ENCODE assay signal across 11 cellular contexts in the genomic region with DNA sequence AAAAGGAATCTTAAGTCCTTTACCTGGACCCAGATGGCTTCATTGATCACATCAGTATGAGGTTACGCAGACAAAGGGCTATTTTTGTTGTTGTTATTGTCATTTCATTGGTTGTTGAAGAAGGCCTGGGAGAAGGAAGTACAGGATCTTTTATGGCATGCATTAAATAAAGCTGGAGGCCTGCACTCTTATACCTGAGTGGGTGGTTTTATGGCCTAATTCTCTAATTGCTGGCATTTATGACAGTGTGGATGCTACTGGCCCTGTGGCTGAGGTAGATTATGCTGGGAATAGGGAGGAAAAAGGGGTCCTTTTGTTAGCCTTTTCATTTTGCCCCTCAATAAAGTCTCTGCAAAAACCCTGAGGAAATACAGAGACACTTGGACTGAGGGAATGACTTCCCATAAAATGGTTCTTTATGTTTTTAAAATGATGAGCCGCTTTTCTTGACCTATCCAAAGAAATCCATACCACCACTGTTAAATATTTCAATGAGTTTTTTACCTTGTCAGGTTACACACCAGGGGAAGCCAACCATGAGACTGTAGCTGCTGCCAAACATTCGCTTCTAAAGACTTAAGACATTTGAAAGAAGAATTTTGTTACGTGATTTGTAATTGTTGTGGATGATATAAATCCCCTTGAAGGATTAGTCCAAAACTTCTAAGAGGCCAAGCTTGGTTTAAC. TPM values are rescaled to one million over a fixed set of nuclear protein-coding genes. Genes with fewer than 3 reads are reported as not detected.
DNase-seq lines count a peak whose midpoint lies in the region; ATAC-seq and TF ChIP-seq lines count a peak whose summit lies in the region.
"Had no signal": no experiment of that assay in that cellular context is flagged by ENCODE, and none has a peak within 500 bp of the region (broad histone marks: within the 10 kb centered on the region; RNA-seq: fewer than 3 reads in every experiment).

No MANE protein-coding gene starts in this region.

- no peak for TF ChIP-seq POLR2A in thyroid gland (IDR thresholded peaks at IDR 0.05)
- no peak for TF ChIP-seq POLR2A in transverse colon (IDR thresholded peaks at IDR 0.05)

- H3K36me3 Mint-ChIP-seq in activated naive CD4-positive, alpha-beta T cell treated with anti-CD3 and anti-CD28 coated beads for 36 hours (ENCODE audit: low read depth) = peaks cover 25% of the 10 kb centered on the region
- H3K36me3 Mint-ChIP-seq in glutamatergic neuron (ENCODE audit: unreplicated experiment) = no peaks in the 10 kb centered on the region

- peak overlapping the region; percentile 95 for H3K9ac ChIP-seq in Loucy (ENCODE audit: low read depth, low read length, poor library complexity, severe bottlenecking)

- 52 to 65% methylated on average over 4 of the region's 4 CpGs for WGBS in thyroid gland, 2 donors
- WGBS in psoas muscle, 3 donors = 68 to 89% (median 79%) methylated on average over 4 of the region's 4 CpGs
- 61 to 74% methylated on average over 4 of the region's 4 CpGs for WGBS in transverse colon (ENCODE audit: low coverage in 1 of 2), 2 donors

- intact Hi-C loops in activated naive CD4-positive, alpha-beta T cell treated with anti-CD3 and anti-CD28 coated beads for 36 hours (cut with micrococcal nuclease) = loop anchor here (1.0 to 5.0 kb wide), 3 partner anchors 9 to 456 kb away; a partner anchor contains a TSS
- intact Hi-C loops in thyroid gland (cut with DNase I) = no loop called here
- intact Hi-C loops in psoas muscle (cut with DNase I) = no loop called here
- intact Hi-C loops in transverse colon (cut with DNase I; ENCODE audit: low total_unique reads) = no loop called here

- CTCF ChIA-PET in activated naive CD4-positive, alpha-beta T cell treated with anti-CD3 and anti-CD28 coated beads for 36 hours (lab: Charles Lee) = interaction anchor here (0.5 kb wide), 1 partner anchor 68 kb away, joined by 3 read pairs; no protein-coding TSS in a partner anchor

- H3K4me3 ChIP-seq in Loucy (ENCODE audit: low read length, poor library complexity, severe bottlenecking) = peak overlapping the region; percentile 92
- no peak overlapping the region for H3K4me3 ChIP-seq in thyroid gland (replicated peaks in 1 of 3)
- no peak overlapping the region for H3K4me3 ChIP-seq in psoas muscle
- H3K4me3 ChIP-seq in transverse colon = no peak overlapping the region
- H3K4me3 ChIP-seq: SJSA1, skin epidermis had no signal

- peak overlapping the region; percentile 99 for H3K4me2 ChIP-seq in Loucy (ENCODE audit: low read depth, low read length, poor library complexity, severe bottlenecking)

- H4K20me1 ChIP-seq in Loucy (ENCODE audit: insufficient read depth, low read length, poor library complexity, severe bottlenecking) = peaks cover 96% of the 10 kb centered on the region

- H3K27me3 ChIP-seq in Loucy (ENCODE audit: insufficient read depth, low read length, poor library complexity, severe bottlenecking) (no peaks in the 10 kb centered on the region), thyroid gland (no peaks in the 10 kb centered on the region), psoas muscle (ENCODE audit: insufficient read depth in 3 of 3, low read length in 2 of 3) (no peaks in the 10 kb centered on the region), transverse colon (no peaks in the 10 kb centered on the region)
- H3K27me3 ChIP-seq: SJSA1 had no signal

- H2AFZ ChIP-seq in Loucy (ENCODE audit: low read length) = no peak overlapping the region

- H3K4me3 Mint-ChIP-seq in activated naive CD4-positive, alpha-beta T cell treated with anti-CD3 and anti-CD28 coated beads for 36 hours = peak overlapping the region; percentile 27
- H3K4me3 Mint-ChIP-seq in glutamatergic neuron (ENCODE audit: unreplicated experiment) = peak overlapping the region; percentile 48

- no peak for DNase-seq in activated naive CD4-positive, alpha-beta T cell treated with anti-CD3 and anti-CD28 coated beads for 36 hours
- no peak for DNase-seq in activated naive CD4-positive, alpha-beta T cell (lab: John Stamatoyannopoulos, UW)
- DNase-seq in glutamatergic neuron = no peak
- DNase-seq in thyroid gland = peak; percentile 19 to 27
- DNase-seq in psoas muscle = no peak
- DNase-seq in NCI-H226 = no peak
- no peak for DNase-seq in transverse colon
- DNase-seq: NCI-H446 had no signal

- H3K9me3 ChIP-seq in Loucy (ENCODE audit: insufficient read depth, low read depth, low read length) = no peaks in the 10 kb centered on the region
- H3K9me3 ChIP-seq in thyroid gland = no peaks in the 10 kb centered on the region
- no peaks in the 10 kb centered on the region for H3K9me3 ChIP-seq in psoas muscle
- H3K9me3 ChIP-seq in transverse colon = no peaks in the 10 kb centered on the region
- H3K9me3 ChIP-seq: SJSA1 had no signal

- H3K27ac ChIP-seq in thyroid gland = peak overlapping the region in 1 of 3 donors; percentile 43
- H3K27ac ChIP-seq in psoas muscle = no peak overlapping the region
- H3K27ac ChIP-seq in transverse colon = no peak overlapping the region
- H3K27ac ChIP-seq: SJSA1 had no signal

- in situ Hi-C loops in transverse colon (cut with MboI; ENCODE audit: low pct_ligation_motif_present in 1 of 4, low pct_unique_long_range_greater_than_20kb in 1 of 4, low sequenced_read_pairs in 3 of 4) = no loop called here

- no peak for ATAC-seq in psoas muscle

- no peaks in the 10 kb centered on the region for H3K9me2 ChIP-seq in Loucy (replicated peaks; ENCODE audit: low read depth, low read length)

- no peaks in the 10 kb centered on the region for H3K9me3 Mint-ChIP-seq in activated naive CD4-positive, alpha-beta T cell treated with anti-CD3 and anti-CD28 coated beads for 36 hours
- peaks cover under 1% of the 10 kb centered on the region for H3K9me3 Mint-ChIP-seq in glutamatergic neuron (ENCODE audit: unreplicated experiment)

- no peak for TF ChIP-seq CTCF in Loucy (conservative IDR thresholded peaks at IDR 0.05; ENCODE audit: low read length)
- no peak for TF ChIP-seq CTCF in glutamatergic neuron (IDR thresholded peaks at IDR 0.05; ENCODE audit: partially characterized antibody, unreplicated experiment)
- TF ChIP-seq CTCF in thyroid gland (IDR thresholded peaks at IDR 0.05) = no peak
- no peak for TF ChIP-seq CTCF in psoas muscle (IDR thresholded peaks at IDR 0.05)
- TF ChIP-seq CTCF in transverse colon (IDR thresholded peaks at IDR 0.05) = no peak

- H3K4me1 Mint-ChIP-seq in activated naive CD4-positive, alpha-beta T cell treated with anti-CD3 and anti-CD28 coated beads for 36 hours (ENCODE audit: low read depth) = peaks cover 90% of the 10 kb centered on the region
- peaks cover 40% of the 10 kb centered on the region for H3K4me1 Mint-ChIP-seq in glutamatergic neuron (ENCODE audit: low read depth, unreplicated experiment)

- peaks cover 100% of the 10 kb centered on the region for H3K79me2 ChIP-seq in Loucy (ENCODE audit: insufficient read depth, low read length)

- peaks cover 5% of the 10 kb centered on the region; the same call in 1 of the 2 replicates for H3F3A ChIP-seq in Loucy (ENCODE audit: low read depth)

- no peak for TF ChIP-seq EP300 in transverse colon (IDR thresholded peaks at IDR 0.05; ENCODE audit: low read depth)

- H3K4me1 ChIP-seq in Loucy (ENCODE audit: insufficient read depth, low read length, poor library complexity, severe bottlenecking) (peaks cover 76% of the 10 kb centered on the region), thyroid gland (peaks cover 44 to 70% of the 10 kb centered on the region in 2 donors), psoas muscle (peaks cover 49% of the 10 kb centered on the region), transverse colon (peaks cover 18 to 76% (median 52%) of the 10 kb centered on the region in 4 donors)
- H3K4me1 ChIP-seq: SJSA1 had no signal

- peak overlapping the region; percentile 25 for H3K27ac Mint-ChIP-seq in activated naive CD4-positive, alpha-beta T cell treated with anti-CD3 and anti-CD28 coated beads for 36 hours
- H3K27ac Mint-ChIP-seq in glutamatergic neuron (ENCODE audit: unreplicated experiment) = no peak overlapping the region

- no peaks in the 10 kb centered on the region for H3K27me3 Mint-ChIP-seq in activated naive CD4-positive, alpha-beta T cell treated with anti-CD3 and anti-CD28 coated beads for 36 hours (ENCODE audit: low read depth)
- peaks cover 2% of the 10 kb centered on the region for H3K27me3 Mint-ChIP-seq in glutamatergic neuron (ENCODE audit: unreplicated experiment)

- H3K36me3 ChIP-seq in Loucy (ENCODE audit: insufficient read depth, low read length) (peaks cover 14% of the 10 kb centered on the region; the same call in 1 of the 2 replicates), thyroid gland (no peaks in the 10 kb centered on the region), psoas muscle (ENCODE audit: insufficient read depth in 1 of 2, low read depth in 1 of 2) (peaks cover 0 to 9% of the 10 kb centered on the region in 2 donors), transverse colon (no peaks in the 10 kb centered on the region)

RNA-seq across cellular contexts. Expression of a gene that starts 6.8 kb away (rescaled TPM):
- 10 to 100 TPM; 68.4 to 68.5 TPM for total RNA-seq in activated naive CD4-positive, alpha-beta T cell treated with anti-CD3 and anti-CD28 coated beads for 36 hours
- total RNA-seq in glutamatergic neuron (ENCODE audit: unreplicated experiment) (132 TPM), thyroid gland (100 to 1,000 TPM in 2 of 4 donors, 10 to 100 TPM in 2; 74.5 to 175 (median 90.8) TPM), psoas muscle (10 to 100 TPM; 18.1 to 27.3 (median 22.0) TPM), transverse colon (100 to 1,000 TPM in 1 of 4 donors, 10 to 100 TPM in 3; 51.1 to 120 (median 75.5) TPM)
- 1 to 10 TPM; 3.1 to 9.9 (median 4.8) TPM for polyA plus RNA-seq in psoas muscle

RNA-seq across cellular contexts. Expression of a gene that starts 41.6 kb away (rescaled TPM):
- total RNA-seq in activated naive CD4-positive, alpha-beta T cell treated with anti-CD3 and anti-CD28 coated beads for 36 hours = 100 to 1,000 TPM; 279 to 284 TPM
- total RNA-seq in glutamatergic neuron (ENCODE audit: unreplicated experiment) (140 TPM), thyroid gland (100 to 1,000 TPM in 2 of 4 donors, 10 to 100 TPM in 2; 63.9 to 716 (median 170) TPM), psoas muscle (100 to 1,000 TPM; 237 to 340 (median 251) TPM), transverse colon (10 to 100 TPM in 3 of 4 donors, 1 to 10 TPM in 1; 3.8 to 74.2 (median 46.9) TPM)
- 100 to 1,000 TPM; 180 to 217 (median 189) TPM for polyA plus RNA-seq in psoas muscle

Comparison
In these comparisons a context has a peak if more than half of its experiments do, and no peak if none do; other contexts are left out.
1. DNase-seq: peak in thyroid gland (2 of 2); none in activated naive CD4-positive, alpha-beta T cell treated with anti-CD3 and anti-CD28 coated beads for 36 hours (single experiment), activated naive CD4-positive, alpha-beta T cell (0 of 4), glutamatergic neuron (single experiment), psoas muscle (0 of 2), NCI-H226 (single experiment) and transverse colon (single experiment).